ENCODE assay signal across 8 cellular contexts in genomic region chr18:10787293-10787901, GRCh38.
A peak's percentile ranks its signal among the peaks of the same experiment; 100 is the strongest.
DNase-seq lines count a peak whose midpoint lies in the region; ATAC-seq and TF ChIP-seq lines count a peak whose summit lies in the region.

No MANE protein-coding gene starts in this region.

- peak; percentile 74 for ATAC-seq in GM23338
- ATAC-seq in foreskin keratinocyte, result peak; percentile 73
- peak; percentile 80 to 87 for ATAC-seq in upper lobe of left lung (ENCODE audit: low FRiP score in 2 of 2)

- no peak for TF ChIP-seq POLR2A in upper lobe of left lung (IDR thresholded peaks at IDR 0.05)

- H3K79me2 ChIP-seq in GM23338 (replicated peaks; ENCODE audit: insufficient read depth) (no peaks in the 10 kb centered on the region), Karpas-422 (ENCODE audit: low read length) (no peaks in the 10 kb centered on the region), parathyroid adenoma (no peaks in the 10 kb centered on the region)

- H3K36me3 ChIP-seq in GM23338 (ENCODE audit: insufficient read depth) (no peaks in the 10 kb centered on the region), Karpas-422 (ENCODE audit: insufficient read depth, low read length) (no peaks in the 10 kb centered on the region), parathyroid adenoma (ENCODE audit: control insufficient read depth, insufficient read depth, low read length) (no peaks in the 10 kb centered on the region), upper lobe of left lung (no peaks in the 10 kb centered on the region)

- peaks cover 9% of the 10 kb centered on the region; the same call in 1 of the 3 replicates for H3K36me3 Mint-ChIP-seq in GM23338 (ENCODE audit: low read depth)

- DNase-seq in GF-D8 (lab: John Stamatoyannopoulos, UW) (peak; percentile 69), GM23338 (ENCODE audit: low spot score) (peak; percentile 91), Karpas-422 (peak; percentile 92), RPMI7951 (ENCODE audit: low read depth) (peak; percentile 73), activated T-helper 1 cell treated with Interleukin-2 at 50 U/mL for 16 hours (ENCODE audit: low read depth) (peak; percentile 48), foreskin keratinocyte (peak in 1 of 2 donors; percentile 33), upper lobe of left lung (peak in 1 of 2 donors; percentile 83)

- no peak overlapping the region for H3K27ac Mint-ChIP-seq in GM23338

- no peaks in the 10 kb centered on the region for H3F3A ChIP-seq in GM23338 (replicated peaks; ENCODE audit: low read depth)

- H3K4me1 ChIP-seq in GM23338 (ENCODE audit: insufficient read depth) (0 out of 2 replicates have a peak, but pooled peaks cover 4% of the 10 kb centered on the region), Karpas-422 (ENCODE audit: low read length) (no peaks in the 10 kb centered on the region), foreskin keratinocyte (no peaks in the 10 kb centered on the region), parathyroid adenoma (no peaks in the 10 kb centered on the region), upper lobe of left lung (peaks cover 0 to 8% (median 2%) of the 10 kb centered on the region in 4 donors)

- H2AFZ ChIP-seq in GM23338 (no peak overlapping the region), Karpas-422 (ENCODE audit: low read length) (no peak overlapping the region), parathyroid adenoma (no peak overlapping the region)

- TF ChIP-seq EP300 in upper lobe of left lung (IDR thresholded peaks at IDR 0.05), result no peak

- TF ChIP-seq CTCF in GM23338 (conservative IDR thresholded peaks at IDR 0.05; ENCODE audit: low read depth in 2 of 2) (peak; percentile 83 to 95), foreskin keratinocyte (conservative IDR thresholded peaks at IDR 0.05) (peak; percentile 80), parathyroid adenoma (IDR thresholded peaks at IDR 0.05) (peak; percentile 34), upper lobe of left lung (IDR thresholded peaks at IDR 0.05) (peak; percentile 38 to 69 (median 62))

- no peak overlapping the region for H3K4me3 Mint-ChIP-seq in GM23338

- no peaks in the 10 kb centered on the region for H3K9me2 ChIP-seq in GM23338 (ENCODE audit: insufficient read depth)
- H3K9me2 ChIP-seq in Karpas-422 (replicated peaks; ENCODE audit: insufficient read depth, low read length), result no peaks in the 10 kb centered on the region

- H3K27ac ChIP-seq in GM23338 (ENCODE audit: low read depth), result no peak overlapping the region
- no peak overlapping the region for H3K27ac ChIP-seq in Karpas-422 (ENCODE audit: low read length)
- H3K27ac ChIP-seq in foreskin keratinocyte, result no peak overlapping the region
- H3K27ac ChIP-seq in parathyroid adenoma, result no peak overlapping the region
- H3K27ac ChIP-seq in upper lobe of left lung, result no peak overlapping the region

- peaks cover 6% of the 10 kb centered on the region for H3K4me1 Mint-ChIP-seq in GM23338

- H3K4me3 ChIP-seq in GM23338 (no peak overlapping the region), Karpas-422 (ENCODE audit: low read length) (no peak overlapping the region), parathyroid adenoma (ENCODE audit: low read depth, low read length) (no peak overlapping the region), upper lobe of left lung (no peak overlapping the region)

- no peaks in the 10 kb centered on the region for H3K9me3 Mint-ChIP-seq in GM23338

- no peaks in the 10 kb centered on the region for H4K20me1 ChIP-seq in GM23338 (replicated peaks; ENCODE audit: insufficient read depth)
- H4K20me1 ChIP-seq in Karpas-422 (ENCODE audit: insufficient read depth, low read depth, low read length), result no peaks in the 10 kb centered on the region

- H3K4me2 ChIP-seq in GM23338 (no peak overlapping the region), Karpas-422 (ENCODE audit: low read depth, low read length, poor library complexity, severe bottlenecking) (no peak overlapping the region), parathyroid adenoma (ENCODE audit: low read length) (no peak overlapping the region)

- H3K9me3 ChIP-seq in Karpas-422 (ENCODE audit: low read length), result no peaks in the 10 kb centered on the region
- H3K9me3 ChIP-seq in parathyroid adenoma (ENCODE audit: control insufficient read depth, low read length), result no peaks in the 10 kb centered on the region
- H3K9me3 ChIP-seq in upper lobe of left lung, result no peaks in the 10 kb centered on the region

- H3K27me3 ChIP-seq in GM23338 (ENCODE audit: insufficient read depth), result no peaks in the 10 kb centered on the region
- H3K27me3 ChIP-seq in Karpas-422 (ENCODE audit: low read length), result no peaks in the 10 kb centered on the region
- no peaks in the 10 kb centered on the region for H3K27me3 ChIP-seq in foreskin keratinocyte
- H3K27me3 ChIP-seq in parathyroid adenoma (ENCODE audit: control insufficient read depth, insufficient read depth, low read length), result no peaks in the 10 kb centered on the region
- H3K27me3 ChIP-seq in upper lobe of left lung, result no peaks in the 10 kb centered on the region

- H3K9ac ChIP-seq in Karpas-422 (ENCODE audit: low read length) (no peak overlapping the region), parathyroid adenoma (no peak overlapping the region)

- H3K27me3 Mint-ChIP-seq in GM23338 (ENCODE audit: insufficient read depth, low read depth, poor library complexity), result peaks cover 6% of the 10 kb centered on the region

- WGBS in upper lobe of left lung, 2 donors, result 29 to 30% methylated on average over 5 of the region's 5 CpGs

TF ChIP-seq in GM23338, 12 proteins besides CTCF, POLR2A, EP300 and RAD21:
- TF ChIP-seq ZNF462 (CRISPR knock-in tag; IDR thresholded peaks at IDR 0.05) (no peak), POLR2AphosphoS5 (IDR thresholded peaks at IDR 0.05; ENCODE audit: low read depth) (no peak), JUNB (IDR thresholded peaks at IDR 0.05; ENCODE audit: unreplicated experiment) (no peak), ZNF331 (CRISPR knock-in tag; IDR thresholded peaks at IDR 0.05; ENCODE audit: low read depth) (no peak)
TF ChIP-seq in GM23338: peak in this region for 0.

Comparison
In these comparisons a context has a peak if more than half of its experiments do, and no peak if none do; other contexts are left out.
1. CTCF ChIP-seq: peak in every context shown above with its lines; median percentile 89 in GM23338; 80 in foreskin keratinocyte; 62 in upper lobe of left lung; 34 in parathyroid adenoma.